ENCODE assay signal across 10 cellular contexts in genomic region chr2:86789687-86790133, GRCh38. TPM values are rescaled to one million over a fixed set of nuclear protein-coding genes. Genes with fewer than 3 reads are reported as not detected.
A peak's percentile ranks its signal among the peaks of the same experiment; 100 is the strongest.
DNase-seq lines count a peak whose midpoint lies in the region; ATAC-seq, FAIRE-seq and TF ChIP-seq lines count a peak whose summit lies in the region.
"Had no signal": no experiment of that assay in that cellular context is flagged by ENCODE, and none has a peak within 500 bp of the region (broad histone marks: within the 10 kb centered on the region; RNA-seq: fewer than 3 reads in every experiment).

No MANE protein-coding gene starts in this region.

- H3K27ac ChIP-seq in A549 (no peak overlapping the region), coronary artery (no peak overlapping the region)
- H3K27ac ChIP-seq: colonic mucosa had no signal

- no peaks in the 10 kb centered on the region for H3K36me3 ChIP-seq in ES-I3 (ENCODE audit: insufficient read depth, low read length)
- H3K36me3 ChIP-seq: colonic mucosa had no signal

- 41% methylated on average over 39 of the region's 40 CpGs for WGBS in A549 (ENCODE audit: missing lambda C conversion rate)

- no peak for TF ChIP-seq CTCF in A549 (IDR thresholded peaks at IDR 0.05)
- no peak for TF ChIP-seq CTCF in coronary artery (IDR thresholded peaks at IDR 0.05)
- TF ChIP-seq CTCF in nephron (IDR thresholded peaks at IDR 0.05; ENCODE audit: unreplicated experiment in 3 of 3): no peak

- POLR2A ChIA-PET in A549 (lab: Yijun Ruan, JAX): no interaction called here

- H3K4me3 ChIP-seq in A549 (peak overlapping the region; percentile 31; the same call in 2 of the 3 replicates), coronary artery (peak overlapping the region; percentile 55)

- peaks cover 19% of the 10 kb centered on the region; the same call in 2 of the 3 replicates for H3K4me1 ChIP-seq in A549
- no peaks in the 10 kb centered on the region for H3K4me1 ChIP-seq in ES-I3 (ENCODE audit: insufficient read depth, low read length)
- H3K4me1 ChIP-seq: colonic mucosa had no signal

- H3K4me3 Mint-ChIP-seq in nephron: peak overlapping the region; percentile 52 to 66 (median 59)

- FAIRE-seq in A549 (lab: Jason Lieb, UNC) (no peak), GM12892 (lab: Jason Lieb, UNC) (no peak)

- no peaks in the 10 kb centered on the region for H3K9me3 ChIP-seq in A549
- peaks cover 5% of the 10 kb centered on the region; the same call in 1 of the 2 replicates for H3K9me3 ChIP-seq in ES-I3 (ENCODE audit: control insufficient read depth, insufficient read depth, low read length)
- H3K9me3 ChIP-seq: colonic mucosa had no signal

- CTCF ChIA-PET in A549 (lab: Yijun Ruan, JAX): interaction anchor here (1.0 kb wide), 1 partner anchor 12 kb away, joined by 3 read pairs; no protein-coding TSS in a partner anchor

- peaks cover 19% of the 10 kb centered on the region for H3K4me1 Mint-ChIP-seq in nephron

- H3K9ac ChIP-seq in ES-I3 (ENCODE audit: low read depth, low read length): peak overlapping the region; percentile 34; the same call in 1 of the 2 replicates

- H3K9me3 Mint-ChIP-seq in nephron: peaks cover 8% of the 10 kb centered on the region

- no peak for TF ChIP-seq RAD21 in A549 (conservative IDR thresholded peaks at IDR 0.05 in 1 of 2, IDR thresholded peaks at IDR 0.05 in 1 of 2)

- no peak for TF ChIP-seq EP300 in A549 (IDR thresholded peaks at IDR 0.05)

- H3K27ac Mint-ChIP-seq in nephron: no peak overlapping the region

- H3K4me2 ChIP-seq in A549: peak overlapping the region; percentile 80

- TF ChIP-seq POLR2A in A549 (IDR thresholded peaks at IDR 0.05; ENCODE audit: low read length) (no peak), GM12892 (IDR thresholded peaks at IDR 0.05; ENCODE audit: low read depth, low read length) (no peak)

- no peak for DNase-seq in A549 (ENCODE audit: low read depth in 1 of 2, low spot score in 1 of 2)
- DNase-seq in coronary artery (ENCODE audit: low spot score): no peak
- no peak for DNase-seq in GM12892 (ENCODE audit: insufficient read length)
- DNase-seq in RKO (ENCODE audit: low spot score): no peak
- DNase-seq: colonic mucosa, NCI-H1436 had no signal

- H3K36me3 Mint-ChIP-seq in nephron (ENCODE audit: low read depth): no peaks in the 10 kb centered on the region

- ATAC-seq in A549 (no peak), HG02798 (IDR thresholded peaks at IDR 0.05; ENCODE audit: poor library complexity, unreplicated experiment) (no peak), GM18868 (IDR thresholded peaks at IDR 0.05; ENCODE audit: unreplicated experiment) (no peak)

- H3K27me3 Mint-ChIP-seq in nephron (ENCODE audit: low read depth): peaks cover 98% of the 10 kb centered on the region

TF ChIP-seq in A549, 52 proteins besides CTCF, POLR2A, EP300 and RAD21:
- TF ChIP-seq HMGXB4 (CRISPR knock-in tag; IDR thresholded peaks at IDR 0.05; ENCODE audit: borderline replicate concordance) (no peak), JUN (IDR thresholded peaks at IDR 0.05) (no peak), KDM5A (IDR thresholded peaks at IDR 0.05) (no peak), CBX8 (IDR thresholded peaks at IDR 0.05) (no peak), PBX3 (IDR thresholded peaks at IDR 0.05) (no peak), TP53 (CRISPR knock-in tag; IDR thresholded peaks at IDR 0.05) (no peak), HOXB5 (CRISPR knock-in tag; IDR thresholded peaks at IDR 0.05) (no peak), CHD4 (IDR thresholded peaks at IDR 0.05; ENCODE audit: borderline replicate concordance) (no peak), ZFP36 (IDR thresholded peaks at IDR 0.05; ENCODE audit: borderline replicate concordance, partially characterized antibody) (no peak), MAFK (IDR thresholded peaks at IDR 0.05; ENCODE audit: partially characterized antibody) (no peak), E2F6 (IDR thresholded peaks at IDR 0.05; ENCODE audit: borderline replicate concordance, low read depth) (no peak), SREBF2 (IDR thresholded peaks at IDR 0.05) (no peak), RNF2 (IDR thresholded peaks at IDR 0.05; ENCODE audit: borderline replicate concordance, low read depth) (no peak), KDM1A (IDR thresholded peaks at IDR 0.05; ENCODE audit: low read depth) (no peak)

RNA-seq across cellular contexts. Expression of gene CD8A, which starts 1.0 kb away (rescaled TPM):
- polyA plus RNA-seq in A549 (2011; rRNA removed) (0.29 and 0.40 TPM in 2 replicates), A549 (2017; fragmentation: RNase III; extraction: RNeasy Plus Mini Kit Qiagen cat#74134 plus additional on column Dnase treatment) (0.10 to 0.25 TPM (median 0.22 TPM) in 3 replicates)
- 0.06 and 0.07 TPM in 2 replicates for polyA plus RNA-seq in A549 (2012; cell fraction: cytosol; rRNA removed)
- 0.07 and 0.12 TPM in 2 replicates for polyA plus RNA-seq in A549 (2012; cell fraction: nucleus; rRNA removed)
- 0.08 and 0.24 TPM in 2 replicates for polyA minus RNA-seq in A549 (2011; rRNA and poly(A)+ RNA removed)
- not detected for polyA plus RNA-seq in GM12892 (2012; ENCODE audit: missing spikeins)
